Comparison of ENCODE assay signal across 16 cellular contexts in genomic region chr21:41241341-41241740, GRCh38.
A peak's percentile ranks its signal among the peaks of the same experiment; 100 is the strongest.
DNase-seq lines count a peak whose midpoint lies in the region; ATAC-seq lines count a peak whose summit lies in the region.
"Had no signal": no experiment of that assay in that cellular context is flagged by ENCODE, and none has a peak within 500 bp of the region (broad histone marks: within the 10 kb centered on the region; RNA-seq: fewer than 3 reads in every experiment).

No MANE protein-coding gene starts in this region.

- no peaks in the 10 kb centered on the region for H3K9me3 Mint-ChIP-seq in activated CD4-positive, alpha-beta T cell treated with anti-CD3 and anti-CD28 coated beads, Interleukin-2, amount 10 ng/mL, durations not matched to agents 24 days and 14 days

- no peaks in the 10 kb centered on the region for H3K4me1 Mint-ChIP-seq in activated CD4-positive, alpha-beta T cell treated with anti-CD3 and anti-CD28 coated beads, Interleukin-2, amount 10 ng/mL, durations not matched to agents 24 days and 14 days

- peak; percentile 11 for DNase-seq in NCI-H510A treated with DMSO at 0.1 percent for 48 hours (lab: John Stamatoyannopoulos, UW)
- no peak for DNase-seq in NCI-H510A (lab: John Stamatoyannopoulos, UW)
- peak; percentile 33 for DNase-seq in NCI-H69 (lab: John Stamatoyannopoulos, UW)
- peak in 29 of 42 donors; percentile 4 to 80 (median 35) for DNase-seq in head of caudate nucleus
- DNase-seq in superior temporal gyrus (ENCODE audit: extremely low spot score), result peak; percentile 26
- DNase-seq in MV-4-11 (lab: John Stamatoyannopoulos, UW), result no peak
- DNase-seq in activated CD4-positive, alpha-beta T cell treated with anti-CD3 and anti-CD28 coated beads, Interleukin-2, amount 10 ng/mL, durations not matched to agents 24 days and 14 days, result no peak
- DNase-seq: IMR-90, NCI-H1048, NCI-H146, NCI-H226, NCI-H82, Peyer's patch, Right ventricle myocardium superior had no signal

- no peak overlapping the region for H3K27ac Mint-ChIP-seq in activated CD4-positive, alpha-beta T cell treated with anti-CD3 and anti-CD28 coated beads, Interleukin-2, amount 10 ng/mL, durations not matched to agents 24 days and 14 days

- H3K36me3 Mint-ChIP-seq in activated CD4-positive, alpha-beta T cell treated with anti-CD3 and anti-CD28 coated beads, Interleukin-2, amount 10 ng/mL, durations not matched to agents 24 days and 14 days (ENCODE audit: low read depth), result no peaks in the 10 kb centered on the region

- no peak for ATAC-seq in GM18517 (IDR thresholded peaks at IDR 0.05; ENCODE audit: unreplicated experiment)
- ATAC-seq: HCT116 had no signal

- intact Hi-C loops in head of caudate nucleus (cut with DNase I), result no loop called here
- intact Hi-C loops in activated CD4-positive, alpha-beta T cell treated with anti-CD3 and anti-CD28 coated beads, Interleukin-2, amount 10 ng/mL, durations not matched to agents 24 days and 14 days (cut with micrococcal nuclease), result no loop called here

- no peak overlapping the region for H3K4me3 Mint-ChIP-seq in activated CD4-positive, alpha-beta T cell treated with anti-CD3 and anti-CD28 coated beads, Interleukin-2, amount 10 ng/mL, durations not matched to agents 24 days and 14 days

- no peaks in the 10 kb centered on the region for H3K27me3 Mint-ChIP-seq in activated CD4-positive, alpha-beta T cell treated with anti-CD3 and anti-CD28 coated beads, Interleukin-2, amount 10 ng/mL, durations not matched to agents 24 days and 14 days

Comparison
In these comparisons a context has a peak if more than half of its experiments do, and no peak if none do; other contexts are left out.
1. DNase-seq: peak in NCI-H510A treated with DMSO at 0.1 percent for 48 hours (single experiment), NCI-H69 (single experiment), head of caudate nucleus (29 of 42) and superior temporal gyrus (single experiment); none in NCI-H510A (single experiment), MV-4-11 (single experiment) and activated CD4-positive, alpha-beta T cell treated with anti-CD3 and anti-CD28 coated beads, Interleukin-2, amount 10 ng/mL, durations not matched to agents 24 days and 14 days (single experiment).